19 cellular contexts compared by ENCODE assay signal in the genomic region with DNA sequence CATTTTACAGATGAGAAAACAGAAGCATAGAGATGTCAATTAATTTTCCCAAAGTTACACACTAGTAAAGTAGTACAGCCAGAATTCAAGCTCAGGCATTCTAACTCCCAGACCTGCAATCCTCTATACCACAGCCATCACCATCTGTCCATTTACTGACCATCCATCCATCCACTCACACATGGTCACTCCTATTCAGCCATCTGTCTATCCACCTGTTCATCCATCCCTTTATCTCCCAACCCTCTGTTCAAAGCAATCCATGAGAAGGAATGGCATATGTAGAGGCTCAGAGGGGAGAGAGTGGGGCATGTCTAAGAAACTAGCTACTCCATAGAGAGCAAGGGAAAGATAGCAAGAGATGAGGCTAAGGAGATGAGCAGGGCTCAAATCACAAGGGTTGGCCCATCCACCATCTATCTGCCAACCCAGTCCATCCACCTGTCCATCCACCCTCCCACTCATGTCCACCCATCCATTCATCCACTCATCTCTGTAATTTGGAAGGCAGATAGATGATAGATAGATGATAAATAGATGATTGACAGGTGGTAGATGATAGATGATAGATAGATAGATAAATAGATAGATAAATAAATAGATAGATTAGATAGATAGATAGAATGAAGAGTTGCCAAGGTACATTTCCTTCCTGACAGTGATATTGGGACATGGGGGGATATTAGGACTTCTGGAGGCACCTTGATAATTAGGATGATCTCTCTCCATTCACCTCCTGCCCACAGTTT. TPM values are rescaled to one million over a fixed set of nuclear protein-coding genes. Genes with fewer than 3 reads are reported as not detected.
A peak's percentile ranks its signal among the peaks of the same experiment; 100 is the strongest.
DNase-seq lines count a peak whose midpoint lies in the region; ATAC-seq, FAIRE-seq and TF ChIP-seq lines count a peak whose summit lies in the region.
"Had no signal": no experiment of that assay in that cellular context is flagged by ENCODE, and none has a peak within 500 bp of the region (broad histone marks: within the 10 kb centered on the region; RNA-seq: fewer than 3 reads in every experiment).

No MANE protein-coding gene starts in this region.

- BruUV-seq in HepG2 (replicated peaks; lab: Mats Ljungman, UMichigan) = no TSS peak

- H3K9me3 ChIP-seq in HepG2 (ENCODE audit: low read length) (no peaks in the 10 kb centered on the region), right lobe of liver (no peaks in the 10 kb centered on the region)

- H3K79me2 ChIP-seq in HepG2 (ENCODE audit: insufficient read depth, low read length) = no peaks in the 10 kb centered on the region

- H3K27ac ChIP-seq in HepG2 (ENCODE audit: extremely low read length, insufficient read depth, low read length) (no peak overlapping the region), right lobe of liver (no peak overlapping the region)
- H3K27ac ChIP-seq: 22Rv1, GM23248 had no signal

- H3K4me1 ChIP-seq in HepG2 (ENCODE audit: insufficient read depth, low read length) (peaks cover 27% of the 10 kb centered on the region), right lobe of liver (no peaks in the 10 kb centered on the region)

- DNase-seq in HepG2 (ENCODE audit: low spot score) (no peak), right lobe of liver (no peak), NCI-H82 treated with DMSO at 0.1 percent for 48 hours (lab: John Stamatoyannopoulos, UW; ENCODE audit: unreplicated experiment) (peak; percentile 71), glutamatergic neuron (no peak), hippocampal formation (lab: John Stamatoyannopoulos, UW) (no peak), NOMO-1 (lab: John Stamatoyannopoulos, UW; ENCODE audit: unreplicated experiment in 2 of 2) (no peak)
- no peak for DNase-seq in activated CD8-positive, alpha-beta memory T cell treated with anti-CD3 and anti-CD28 coated beads, Interleukin-2, amount 10 ng/mL, durations not matched to agents 7 days and 5 days
- DNase-seq: CD8-positive, alpha-beta T cell; COR-L47; GM23248; H7 had no signal

- TF ChIP-seq CTCF in HepG2 (CRISPR knock-in tag; IDR thresholded peaks at IDR 0.05) (no peak), right lobe of liver (IDR thresholded peaks at IDR 0.05) (no peak), glutamatergic neuron (IDR thresholded peaks at IDR 0.05; ENCODE audit: partially characterized antibody, unreplicated experiment) (no peak)

- peaks cover 8% of the 10 kb centered on the region for H3K27me3 Mint-ChIP-seq in glutamatergic neuron (ENCODE audit: unreplicated experiment)
- H3K27me3 Mint-ChIP-seq in activated CD8-positive, alpha-beta memory T cell treated with anti-CD3 and anti-CD28 coated beads, Interleukin-2, amount 10 ng/mL, durations not matched to agents 7 days and 5 days = peaks cover 6% of the 10 kb centered on the region

- peaks cover 8% of the 10 kb centered on the region for H3K9me3 Mint-ChIP-seq in glutamatergic neuron (ENCODE audit: unreplicated experiment)
- no peaks in the 10 kb centered on the region for H3K9me3 Mint-ChIP-seq in activated CD8-positive, alpha-beta memory T cell treated with anti-CD3 and anti-CD28 coated beads, Interleukin-2, amount 10 ng/mL, durations not matched to agents 7 days and 5 days (ENCODE audit: low read depth)
- H3K9me3 Mint-ChIP-seq: CD14-positive monocyte; CD8-positive, alpha-beta T cell had no signal

- peak overlapping the region; percentile 86 for H3K27ac Mint-ChIP-seq in glutamatergic neuron (ENCODE audit: unreplicated experiment)
- H3K27ac Mint-ChIP-seq in activated CD8-positive, alpha-beta memory T cell treated with anti-CD3 and anti-CD28 coated beads, Interleukin-2, amount 10 ng/mL, durations not matched to agents 7 days and 5 days = no peak overlapping the region
- H3K27ac Mint-ChIP-seq: CD14-positive monocyte; CD8-positive, alpha-beta T cell had no signal

- intact Hi-C loops in HepG2 (cut with micrococcal nuclease; ENCODE audit: unreplicated experiment) (no loop called here), right lobe of liver (cut with DNase I) (no loop called here)

- H3K4me3 ChIP-seq in HepG2 (replicated peaks in 1 of 3; ENCODE audit: insufficient read depth in 1 of 3, low read depth in 2 of 3, low read length in 3 of 3) (no peak overlapping the region), right lobe of liver (no peak overlapping the region)
- H3K4me3 ChIP-seq: GM12878, GM23248 had no signal

- H3K27me3 ChIP-seq in HepG2 (ENCODE audit: control insufficient read depth in 1 of 2, insufficient read depth in 2 of 2, low read length in 2 of 2) (peaks cover 3 to 9% of the 10 kb centered on the region in 2 experiments; a peak in 4 of 5 replicates), right lobe of liver (no peaks in the 10 kb centered on the region)

- TF ChIP-seq EP300 in HepG2 (IDR thresholded peaks at IDR 0.05; ENCODE audit: low read depth in 2 of 2, low read length in 2 of 2) (no peak), HepG2 (CRISPR knock-in tag; IDR thresholded peaks at IDR 0.05; ENCODE audit: borderline replicate concordance) (no peak)

- H3K4me2 ChIP-seq in HepG2 (ENCODE audit: low read depth, low read length) = no peak overlapping the region

- TF ChIP-seq POLR2A in HepG2 (IDR thresholded peaks at IDR 0.05; ENCODE audit: insufficient read depth in 1 of 2, low read depth in 2 of 2, low read length in 2 of 2) (no peak), right lobe of liver (IDR thresholded peaks at IDR 0.05) (no peak)

- POLR2A ChIA-PET in HepG2 (lab: Yijun Ruan, JAX) = interaction anchor here (0.9 to 1.7 kb wide), 2 partner anchors 51 to 55 kb away, joined by 3 to 4 read pairs; no protein-coding TSS in a partner anchor

- no peak for TF ChIP-seq RAD21 in HepG2 (CRISPR knock-in tag; IDR thresholded peaks at IDR 0.05)

- H3K36me3 ChIP-seq in HepG2 (replicated peaks in 1 of 2; ENCODE audit: control insufficient read depth in 1 of 2, insufficient read depth in 2 of 2, low read length in 2 of 2) = no peaks in the 10 kb centered on the region
- H3K36me3 ChIP-seq in right lobe of liver = no peaks in the 10 kb centered on the region

- H3K4me3 Mint-ChIP-seq in glutamatergic neuron (ENCODE audit: unreplicated experiment) = no peak overlapping the region
- no peak overlapping the region for H3K4me3 Mint-ChIP-seq in activated CD8-positive, alpha-beta memory T cell treated with anti-CD3 and anti-CD28 coated beads, Interleukin-2, amount 10 ng/mL, durations not matched to agents 7 days and 5 days
- H3K4me3 Mint-ChIP-seq: CD14-positive monocyte; CD8-positive, alpha-beta T cell had no signal

- H2AFZ ChIP-seq in HepG2 (ENCODE audit: low read length) = no peak overlapping the region
- H2AFZ ChIP-seq: GM23248 had no signal

- H3K36me3 Mint-ChIP-seq in glutamatergic neuron (ENCODE audit: unreplicated experiment) = no peaks in the 10 kb centered on the region
- no peaks in the 10 kb centered on the region for H3K36me3 Mint-ChIP-seq in activated CD8-positive, alpha-beta memory T cell treated with anti-CD3 and anti-CD28 coated beads, Interleukin-2, amount 10 ng/mL, durations not matched to agents 7 days and 5 days
- H3K36me3 Mint-ChIP-seq: CD14-positive monocyte; CD8-positive, alpha-beta T cell had no signal

- H4K20me1 ChIP-seq in HepG2 (ENCODE audit: insufficient read depth, low read length) = no peaks in the 10 kb centered on the region

- H3K9ac ChIP-seq in HepG2 (ENCODE audit: insufficient read depth, low read depth, low read length) = no peak overlapping the region
- H3K9ac ChIP-seq: GM23248 had no signal

- ATAC-seq in HepG2 = no peak
- no peak for ATAC-seq in right lobe of liver
- ATAC-seq in activated CD8-positive, alpha-beta memory T cell treated with anti-CD3 and anti-CD28 coated beads, Interleukin-2, amount 10 ng/mL, durations not matched to agents 7 days and 5 days = no peak
- ATAC-seq: CD8-positive, alpha-beta T cell; GM12878 had no signal

- in situ Hi-C loops in HepG2 (cut with HindIII; ENCODE audit: extremely low pct_ligation_motif_present, low pct_unique_long_range_greater_than_20kb) = no loop called here

- FAIRE-seq in HepG2 (lab: Jason Lieb, UNC) = no peak
- FAIRE-seq: D721Med, GM12878, GM18507, HTR-8/SVneo had no signal

- CTCF ChIA-PET in HepG2 (lab: Yijun Ruan, JAX; ENCODE audit: low intra/inter-chr PET ratio, low total read pairs) = no interaction called here
- CTCF ChIA-PET in activated CD8-positive, alpha-beta memory T cell treated with anti-CD3 and anti-CD28 coated beads, Interleukin-2, amount 10 ng/mL, durations not matched to agents 7 days and 5 days (lab: Charles Lee) = interaction anchor here (1.7 kb wide), 1 partner anchor 50 kb away, joined by 5 read pairs; no protein-coding TSS in a partner anchor

- peaks cover 16% of the 10 kb centered on the region for H3K4me1 Mint-ChIP-seq in glutamatergic neuron (ENCODE audit: low read depth, unreplicated experiment)
- no peaks in the 10 kb centered on the region for H3K4me1 Mint-ChIP-seq in activated CD8-positive, alpha-beta memory T cell treated with anti-CD3 and anti-CD28 coated beads, Interleukin-2, amount 10 ng/mL, durations not matched to agents 7 days and 5 days

RNA-seq across cellular contexts. Expression of a gene that starts 12.2 kb away (rescaled TPM):
- 1.5 and 3.0 TPM in 2 replicates for total RNA-seq in HepG2 (2016; rRNA removed; fragmentation: Illumina TruSeq; extraction: Trizol)
- 3.8 and 6.3 TPM in 2 replicates for total RNA-seq in HepG2 (2016; cell fraction: cytosol; rRNA removed; fragmentation: Illumina TruSeq; extraction: Trizol; ENCODE audit: low read depth)
- total RNA-seq in HepG2 (2016; cell fraction: insoluble cytoplasmic fraction; rRNA removed; fragmentation: Illumina TruSeq; extraction: Trizol) = 1.5 and 2.5 TPM in 2 replicates
- total RNA-seq in HepG2 (2016; cell fraction: membrane; rRNA removed; fragmentation: Illumina TruSeq; extraction: Trizol) = 5.3 and 6.4 TPM in 2 replicates
- 0.78 and 1.4 TPM in 2 replicates for total RNA-seq in HepG2 (2016; cell fraction: nucleus; rRNA removed; fragmentation: Illumina TruSeq; extraction: Trizol)
- 0.78 and 0.85 TPM in 2 replicates for polyA plus RNA-seq in HepG2 (2011; rRNA removed)
- polyA plus RNA-seq in HepG2 (2011; cell fraction: cytosol; rRNA removed) = 0.46 and 0.76 TPM in 2 replicates
- polyA plus RNA-seq in HepG2 (2011; cell fraction: nucleus; rRNA removed) = 0.88 and 1.0 TPM in 2 replicates
- 0.83 and 1.1 TPM in 2 replicates for polyA plus RNA-seq in HepG2 (2012)
- polyA plus RNA-seq in HepG2 (2016; cell fraction: cytosol; fragmentation: Illumina TruSeq; extraction: Trizol; ENCODE audit: low read depth) = 7.0 and 9.3 TPM in 2 replicates
- polyA plus RNA-seq in HepG2 (2016; cell fraction: insoluble cytoplasmic fraction; fragmentation: Illumina TruSeq; extraction: Trizol; ENCODE audit: low read depth) = 1.6 and 3.8 TPM in 2 replicates
- 6.1 and 6.6 TPM in 2 replicates for polyA plus RNA-seq in HepG2 (2016; cell fraction: membrane; fragmentation: Illumina TruSeq; extraction: Trizol; ENCODE audit: low read depth)
- polyA plus RNA-seq in HepG2 (2016; cell fraction: nucleus; fragmentation: Illumina TruSeq; extraction: Trizol; ENCODE audit: insufficient read depth, low read depth) = 1.1 and 1.6 TPM in 2 replicates
- polyA minus RNA-seq in HepG2 (2011; rRNA and poly(A)+ RNA removed; ENCODE audit: low replicate concordance) = 0.30 and 0.56 TPM in 2 replicates
- 0.97 TPM in 1 of 2 replicates, not detected in the other for polyA minus RNA-seq in HepG2 (2011; cell fraction: cytosol; rRNA and poly(A)+ RNA removed)
- 0.50 and 0.64 TPM in 2 replicates for polyA minus RNA-seq in HepG2 (2011; cell fraction: nucleus; rRNA and poly(A)+ RNA removed)
- under 1 TPM; 0.07 to 0.74 (median 0.34) TPM for total RNA-seq in right lobe of liver
- total RNA-seq in glutamatergic neuron (ENCODE audit: unreplicated experiment) = 0.25 TPM
- under 1 TPM; 0.16 to 0.18 TPM for total RNA-seq in activated CD8-positive, alpha-beta memory T cell treated with anti-CD3 and anti-CD28 coated beads, Interleukin-2, amount 10 ng/mL, durations not matched to agents 7 days and 5 days
- total RNA-seq: Daoy had no signal
- polyA plus RNA-seq: CD14-positive monocyte had no signal

RNA-seq across cellular contexts. Expression of a gene that starts 18.5 kb away (rescaled TPM):
- total RNA-seq in HepG2 (2016; rRNA removed; fragmentation: Illumina TruSeq; extraction: Trizol) (not detected in 2 replicates), right lobe of liver (not detected), glutamatergic neuron (ENCODE audit: unreplicated experiment) (2.2 TPM)
- total RNA-seq in HepG2 (2016; cell fraction: cytosol; rRNA removed; fragmentation: Illumina TruSeq; extraction: Trizol; ENCODE audit: low read depth) = not detected in 2 replicates
- total RNA-seq in HepG2 (2016; cell fraction: insoluble cytoplasmic fraction; rRNA removed; fragmentation: Illumina TruSeq; extraction: Trizol) = not detected in 2 replicates
- total RNA-seq in HepG2 (2016; cell fraction: membrane; rRNA removed; fragmentation: Illumina TruSeq; extraction: Trizol) = not detected in 2 replicates
- total RNA-seq in HepG2 (2016; cell fraction: nucleus; rRNA removed; fragmentation: Illumina TruSeq; extraction: Trizol) = not detected in 2 replicates
- polyA plus RNA-seq in HepG2 (2011; rRNA removed) = not detected in 2 replicates
- polyA plus RNA-seq in HepG2 (2011; cell fraction: cytosol; rRNA removed) = not detected in 2 replicates
- polyA plus RNA-seq in HepG2 (2011; cell fraction: nucleus; rRNA removed) = not detected in 2 replicates
- polyA plus RNA-seq in HepG2 (2012) = not detected in 2 replicates
- not detected in 2 replicates for polyA plus RNA-seq in HepG2 (2016; cell fraction: cytosol; fragmentation: Illumina TruSeq; extraction: Trizol; ENCODE audit: low read depth)
- not detected in 2 replicates for polyA plus RNA-seq in HepG2 (2016; cell fraction: insoluble cytoplasmic fraction; fragmentation: Illumina TruSeq; extraction: Trizol; ENCODE audit: low read depth)
- not detected in 2 replicates for polyA plus RNA-seq in HepG2 (2016; cell fraction: membrane; fragmentation: Illumina TruSeq; extraction: Trizol; ENCODE audit: low read depth)
- not detected in 2 replicates for polyA plus RNA-seq in HepG2 (2016; cell fraction: nucleus; fragmentation: Illumina TruSeq; extraction: Trizol; ENCODE audit: insufficient read depth, low read depth)
- polyA minus RNA-seq in HepG2 (2011; rRNA and poly(A)+ RNA removed; ENCODE audit: low replicate concordance) = not detected in 2 replicates
- polyA minus RNA-seq in HepG2 (2011; cell fraction: cytosol; rRNA and poly(A)+ RNA removed) = not detected in 2 replicates
- polyA minus RNA-seq in HepG2 (2011; cell fraction: nucleus; rRNA and poly(A)+ RNA removed) = not detected in 2 replicates
- not detected for total RNA-seq in activated CD8-positive, alpha-beta memory T cell treated with anti-CD3 and anti-CD28 coated beads, Interleukin-2, amount 10 ng/mL, durations not matched to agents 7 days and 5 days
- total RNA-seq: A673; CD8-positive, alpha-beta T cell; Daoy; GM12878; GM23248 had no signal
- polyA plus RNA-seq: CD14-positive monocyte, GM12878, GM23248 had no signal

RNA-seq across cellular contexts. Expression of a gene that starts 40.1 kb away (rescaled TPM):
- total RNA-seq in HepG2 (2016; rRNA removed; fragmentation: Illumina TruSeq; extraction: Trizol) (0.31 and 0.75 TPM in 2 replicates), right lobe of liver (under 1 TPM in 5 of 6 experiments, not detected in 1; 0.25 to 0.93 (median 0.68) TPM), glutamatergic neuron (ENCODE audit: unreplicated experiment) (3.1 TPM)
- not detected in 2 replicates for total RNA-seq in HepG2 (2016; cell fraction: cytosol; rRNA removed; fragmentation: Illumina TruSeq; extraction: Trizol; ENCODE audit: low read depth)
- 0.22 and 0.26 TPM in 2 replicates for total RNA-seq in HepG2 (2016; cell fraction: insoluble cytoplasmic fraction; rRNA removed; fragmentation: Illumina TruSeq; extraction: Trizol)
- total RNA-seq in HepG2 (2016; cell fraction: membrane; rRNA removed; fragmentation: Illumina TruSeq; extraction: Trizol) = 0.28 TPM in 1 of 2 replicates, not detected in the other
- 0.34 and 0.47 TPM in 2 replicates for total RNA-seq in HepG2 (2016; cell fraction: nucleus; rRNA removed; fragmentation: Illumina TruSeq; extraction: Trizol)
- 0.58 and 0.74 TPM in 2 replicates for polyA plus RNA-seq in HepG2 (2011; rRNA removed)
- 0.23 and 0.40 TPM in 2 replicates for polyA plus RNA-seq in HepG2 (2011; cell fraction: cytosol; rRNA removed)
- 2.1 and 2.6 TPM in 2 replicates for polyA plus RNA-seq in HepG2 (2011; cell fraction: nucleus; rRNA removed)
- polyA plus RNA-seq in HepG2 (2012) = 0.72 and 1.5 TPM in 2 replicates
- polyA plus RNA-seq in HepG2 (2016; cell fraction: cytosol; fragmentation: Illumina TruSeq; extraction: Trizol; ENCODE audit: low read depth) = not detected in 2 replicates
- 0.38 and 0.50 TPM in 2 replicates for polyA plus RNA-seq in HepG2 (2016; cell fraction: insoluble cytoplasmic fraction; fragmentation: Illumina TruSeq; extraction: Trizol; ENCODE audit: low read depth)
- polyA plus RNA-seq in HepG2 (2016; cell fraction: membrane; fragmentation: Illumina TruSeq; extraction: Trizol; ENCODE audit: low read depth) = 0.17 and 0.26 TPM in 2 replicates
- 0.89 and 2.5 TPM in 2 replicates for polyA plus RNA-seq in HepG2 (2016; cell fraction: nucleus; fragmentation: Illumina TruSeq; extraction: Trizol; ENCODE audit: insufficient read depth, low read depth)
- 0.19 and 0.26 TPM in 2 replicates for polyA minus RNA-seq in HepG2 (2011; rRNA and poly(A)+ RNA removed; ENCODE audit: low replicate concordance)
- polyA minus RNA-seq in HepG2 (2011; cell fraction: cytosol; rRNA and poly(A)+ RNA removed) = not detected in 2 replicates
- 0.90 and 0.99 TPM in 2 replicates for polyA minus RNA-seq in HepG2 (2011; cell fraction: nucleus; rRNA and poly(A)+ RNA removed)
- 1 to 10 TPM in 1 of 2 experiments, under 1 TPM in 1; 0.94 to 1.8 TPM for total RNA-seq in activated CD8-positive, alpha-beta memory T cell treated with anti-CD3 and anti-CD28 coated beads, Interleukin-2, amount 10 ng/mL, durations not matched to agents 7 days and 5 days
- polyA plus RNA-seq: GM23248 had no signal
